8 cellular contexts compared by ENCODE assay signal in genomic region chr1:55215194-55216021, GRCh38. TPM values are rescaled to one million over a fixed set of nuclear protein-coding genes. Genes with fewer than 3 reads are reported as not detected.
DNase-seq lines count a peak whose midpoint lies in the region; ATAC-seq and TF ChIP-seq lines count a peak whose summit lies in the region.

A gene with protein sequence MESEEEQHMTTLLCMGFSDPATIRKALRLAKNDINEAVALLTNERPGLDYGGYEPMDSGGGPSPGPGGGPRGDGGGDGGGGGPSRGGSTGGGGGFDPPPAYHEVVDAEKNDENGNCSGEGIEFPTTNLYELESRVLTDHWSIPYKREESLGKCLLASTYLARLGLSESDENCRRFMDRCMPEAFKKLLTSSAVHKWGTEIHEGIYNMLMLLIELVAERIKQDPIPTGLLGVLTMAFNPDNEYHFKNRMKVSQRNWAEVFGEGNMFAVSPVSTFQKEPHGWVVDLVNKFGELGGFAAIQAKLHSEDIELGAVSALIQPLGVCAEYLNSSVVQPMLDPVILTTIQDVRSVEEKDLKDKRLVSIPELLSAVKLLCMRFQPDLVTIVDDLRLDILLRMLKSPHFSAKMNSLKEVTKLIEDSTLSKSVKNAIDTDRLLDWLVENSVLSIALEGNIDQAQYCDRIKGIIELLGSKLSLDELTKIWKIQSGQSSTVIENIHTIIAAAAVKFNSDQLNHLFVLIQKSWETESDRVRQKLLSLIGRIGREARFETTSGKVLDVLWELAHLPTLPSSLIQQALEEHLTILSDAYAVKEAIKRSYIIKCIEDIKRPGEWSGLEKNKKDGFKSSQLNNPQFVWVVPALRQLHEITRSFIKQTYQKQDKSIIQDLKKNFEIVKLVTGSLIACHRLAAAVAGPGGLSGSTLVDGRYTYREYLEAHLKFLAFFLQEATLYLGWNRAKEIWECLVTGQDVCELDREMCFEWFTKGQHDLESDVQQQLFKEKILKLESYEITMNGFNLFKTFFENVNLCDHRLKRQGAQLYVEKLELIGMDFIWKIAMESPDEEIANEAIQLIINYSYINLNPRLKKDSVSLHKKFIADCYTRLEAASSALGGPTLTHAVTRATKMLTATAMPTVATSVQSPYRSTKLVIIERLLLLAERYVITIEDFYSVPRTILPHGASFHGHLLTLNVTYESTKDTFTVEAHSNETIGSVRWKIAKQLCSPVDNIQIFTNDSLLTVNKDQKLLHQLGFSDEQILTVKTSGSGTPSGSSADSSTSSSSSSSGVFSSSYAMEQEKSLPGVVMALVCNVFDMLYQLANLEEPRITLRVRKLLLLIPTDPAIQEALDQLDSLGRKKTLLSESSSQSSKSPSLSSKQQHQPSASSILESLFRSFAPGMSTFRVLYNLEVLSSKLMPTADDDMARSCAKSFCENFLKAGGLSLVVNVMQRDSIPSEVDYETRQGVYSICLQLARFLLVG (N-terminal part only) (minus strand): TSS chr1:55215364. CDS start chr1:55215113, 251 bp downstream.

- H3K4me1 Mint-ChIP-seq in IgD-negative memory B cell (peaks cover 33 to 52% (median 39%) of the 10 kb centered on the region in 3 donors), nephron progenitor cell (peaks cover 67% of the 10 kb centered on the region)
- peaks cover 68% of the 10 kb centered on the region for H3K4me1 Mint-ChIP-seq in stimulated activated naive CD8-positive, alpha-beta T cell treated with anti-CD3 and anti-CD28 coated beads, Interleukin-15, amount 100 ng/mL, for 72 hours

- CTCF ChIA-PET in RWPE1 (lab: Yijun Ruan, JAX) = no interaction called here

- H3K9me3 Mint-ChIP-seq in IgD-negative memory B cell = no peaks in the 10 kb centered on the region
- H3K9me3 Mint-ChIP-seq in nephron progenitor cell = no peaks in the 10 kb centered on the region
- no peaks in the 10 kb centered on the region for H3K9me3 Mint-ChIP-seq in stimulated activated naive CD8-positive, alpha-beta T cell treated with anti-CD3 and anti-CD28 coated beads, Interleukin-15, amount 100 ng/mL, for 72 hours

- no peaks in the 10 kb centered on the region for H3K27me3 Mint-ChIP-seq in IgD-negative memory B cell
- peaks cover 5% of the 10 kb centered on the region for H3K27me3 Mint-ChIP-seq in nephron progenitor cell (ENCODE audit: low read depth, poor library complexity)
- no peaks in the 10 kb centered on the region for H3K27me3 Mint-ChIP-seq in stimulated activated naive CD8-positive, alpha-beta T cell treated with anti-CD3 and anti-CD28 coated beads, Interleukin-15, amount 100 ng/mL, for 72 hours

- no peaks in the 10 kb centered on the region for H3K36me3 Mint-ChIP-seq in IgD-negative memory B cell
- no peaks in the 10 kb centered on the region for H3K36me3 Mint-ChIP-seq in nephron progenitor cell (ENCODE audit: low read depth)

- H3K4me3 Mint-ChIP-seq in IgD-negative memory B cell (peak within 1 kb of the TSS; percentile 91 to 97 (median 96)), nephron progenitor cell (peak within 1 kb of the TSS; percentile 92)
- peak within 1 kb of the TSS; percentile 91 to 98 for H3K4me3 Mint-ChIP-seq in stimulated activated naive CD8-positive, alpha-beta T cell treated with anti-CD3 and anti-CD28 coated beads, Interleukin-15, amount 100 ng/mL, for 72 hours

- peak within 1 kb of the TSS; percentile 90 for H3K27ac ChIP-seq in RWPE1

- DNase-seq in DMS79 treated with DMSO at 0.1 percent for 48 hours (lab: John Stamatoyannopoulos, UW) (peak; percentile 65), RWPE1 (ENCODE audit: low spot score) (peak; percentile 87), fibroblast of the aortic adventitia (ENCODE audit: low read depth) (peak; percentile 52), nephron progenitor cell (peak; percentile 80)
- DNase-seq in activated effector memory CD4-positive, alpha-beta T cell treated with Interleukin-2 at 50 U/mL for 16 hours = peak; percentile 79
- peak; percentile 82 to 83 for DNase-seq in stimulated activated naive CD8-positive, alpha-beta T cell treated with anti-CD3 and anti-CD28 coated beads, Interleukin-15, amount 100 ng/mL, for 72 hours

- H3K27ac Mint-ChIP-seq in IgD-negative memory B cell (peak within 1 kb of the TSS; percentile 85 to 99 (median 98)), nephron progenitor cell (peak within 1 kb of the TSS; percentile 98)
- H3K27ac Mint-ChIP-seq in stimulated activated naive CD8-positive, alpha-beta T cell treated with anti-CD3 and anti-CD28 coated beads, Interleukin-15, amount 100 ng/mL, for 72 hours = peak within 1 kb of the TSS; percentile 98 to 100

- H3K4me3 ChIP-seq in fibroblast of the aortic adventitia (ENCODE audit: low read depth, low read length) = peak within 1 kb of the TSS; percentile 90

- POLR2A ChIA-PET in RWPE1 (lab: Yijun Ruan, JAX; ENCODE audit: low non-redundant PET) = no interaction called here

- ATAC-seq in GM21576 (IDR thresholded peaks at IDR 0.05; ENCODE audit: unreplicated experiment) = peak; percentile 57
- peak; percentile 87 for ATAC-seq in stimulated activated naive CD8-positive, alpha-beta T cell treated with anti-CD3 and anti-CD28 coated beads, Interleukin-15, amount 100 ng/mL, for 72 hours

- TF ChIP-seq CTCF in RWPE1 (conservative IDR thresholded peaks at IDR 0.05; ENCODE audit: low read depth) = no peak
- TF ChIP-seq CTCF in fibroblast of the aortic adventitia (IDR thresholded peaks at IDR 0.05; ENCODE audit: insufficient read depth, low read length) = no peak
- no peak for TF ChIP-seq CTCF in nephron progenitor cell (IDR thresholded peaks at IDR 0.05)

RNA-seq across cellular contexts. Expression of the gene that starts here (rescaled TPM):
- 10.2 TPM for polyA plus RNA-seq in IgD-negative memory B cell
- total RNA-seq in fibroblast of the aortic adventitia (ENCODE audit: low replicate concordance) = 21.1 and 44.8 TPM in 2 replicates

Comparison
In these comparisons a context has a peak if more than half of its experiments do, and no peak if none do; other contexts are left out.
1. Peak in every context shown above with its lines: DNase-seq, ATAC-seq, H3K4me3 ChIP-seq and H3K27ac ChIP-seq.